In the genomic region with DNA sequence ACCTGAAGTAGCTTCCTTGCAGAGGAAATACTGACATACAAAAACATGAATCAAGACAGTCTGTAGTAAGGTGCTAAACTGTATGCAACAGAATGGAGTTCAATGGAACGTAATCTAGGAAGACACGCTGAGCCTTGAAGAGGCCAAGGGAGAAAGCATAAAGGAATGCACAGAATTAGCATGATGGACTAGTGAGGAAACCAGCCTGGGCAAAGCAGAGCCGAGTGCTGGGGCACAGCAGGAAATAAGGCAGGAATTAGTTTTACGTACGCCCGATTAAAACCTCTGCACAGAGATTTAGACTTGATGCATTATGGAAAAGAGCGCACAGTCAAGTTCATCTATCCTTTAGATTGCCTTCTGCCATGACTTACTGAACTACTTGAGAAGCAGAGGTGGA, we compare ENCODE assay signal across 20 cellular contexts.
"Had no signal": no experiment of that assay in that cellular context is flagged by ENCODE, and none has a peak within 500 bp of the region (broad histone marks: within the 10 kb centered on the region; RNA-seq: fewer than 3 reads in every experiment).

No MANE protein-coding gene starts in this region.

- H3K9me3 ChIP-seq: SJSA1 had no signal

- H3K27me3 ChIP-seq: SJSA1 had no signal

- DNase-seq: KBM-7, MV-4-11, NCI-H1048, NCI-H1105, NCI-H1417, NCI-H1436 treated with DMSO at 0.1 percent for 48 hours, NCI-H1694, NCI-H1930, NCI-H2081, NCI-H2107, NCI-H2227 treated with DMSO at 0.1 percent for 48 hours, NCI-H524, NCI-H526 treated with DMSO at 0.1 percent for 48 hours, NCI-H748 treated with DMSO at 0.1 percent for 48 hours, Right ventricle myocardium superior, RPMI8226, SIG-M5 had no signal

- H3K4me3 ChIP-seq: SJSA1, SK-N-MC had no signal

- H3K27ac ChIP-seq: SJSA1, SK-N-MC had no signal

- H3K36me3 ChIP-seq: SJSA1 had no signal

- H3K4me1 ChIP-seq: SJSA1 had no signal

- FAIRE-seq: RCC 7860 had no signal
